ENCODE assay signal across 8 cellular contexts in the genomic region with DNA sequence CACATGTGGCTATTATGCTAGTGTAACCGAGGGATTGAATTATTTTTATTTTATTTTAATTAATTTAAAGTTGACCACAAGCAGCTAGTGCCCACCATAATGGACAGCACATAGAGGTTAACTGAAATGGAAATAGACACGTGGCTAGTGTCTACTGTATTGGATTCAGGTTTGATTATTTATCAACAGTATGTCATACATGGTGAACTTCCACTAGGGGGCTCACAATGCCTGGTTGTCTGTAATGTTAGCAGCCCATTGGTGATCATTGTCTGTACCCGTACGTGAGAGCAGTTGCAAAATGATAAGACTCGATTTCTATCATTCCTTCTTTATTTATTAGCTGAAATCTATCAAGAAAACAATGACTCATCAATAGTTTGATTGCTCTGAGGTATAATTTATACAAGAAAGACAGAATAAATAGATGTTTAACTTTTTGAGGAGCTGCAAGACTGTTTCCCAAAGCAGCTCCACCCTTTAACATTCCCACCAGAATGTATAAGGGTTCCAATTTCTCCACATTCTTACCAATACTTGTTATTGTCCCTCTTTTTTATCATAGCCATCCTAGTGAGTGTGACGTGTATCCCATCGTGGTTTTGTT.
DNase-seq lines count a peak whose midpoint lies in the region; TF ChIP-seq lines count a peak whose summit lies in the region.

No MANE protein-coding gene starts in this region.

- no peak overlapping the region for H3K4me3 ChIP-seq in GM12865 (ENCODE audit: low read depth, low read length)

- H3K4me3 Mint-ChIP-seq in HFFc6, result peak overlapping the region; percentile 20; the same call in 1 of the 2 replicates
- H3K4me3 Mint-ChIP-seq in immature natural killer cell, result no peak overlapping the region

- peaks cover 25% of the 10 kb centered on the region for H3K4me1 Mint-ChIP-seq in HFFc6 (ENCODE audit: low read depth)
- H3K4me1 Mint-ChIP-seq in immature natural killer cell, result peaks cover 0 to 6% of the 10 kb centered on the region in 2 donors

- H3K27me3 Mint-ChIP-seq in HFFc6 (ENCODE audit: insufficient read depth), result peaks cover 13% of the 10 kb centered on the region
- peaks cover 0 to 7% (median 3%) of the 10 kb centered on the region in 3 donors for H3K27me3 Mint-ChIP-seq in immature natural killer cell (ENCODE audit: low read depth in 3 of 3)

- H3K36me3 Mint-ChIP-seq in HFFc6 (ENCODE audit: low read depth) (no peaks in the 10 kb centered on the region), immature natural killer cell (no peaks in the 10 kb centered on the region)

- peak; percentile 26 for DNase-seq in 8988T
- peak; percentile 78 for DNase-seq in GM12865 (ENCODE audit: low read depth)
- peak; percentile 59 for DNase-seq in HFFc6
- DNase-seq in NCI-H1048 (lab: John Stamatoyannopoulos, UW), result peak; percentile 55
- DNase-seq in SKM-1 (lab: John Stamatoyannopoulos, UW; ENCODE audit: unreplicated experiment), result peak; percentile 54
- DNase-seq in brain pericyte (ENCODE audit: low read depth, low spot score), result peak; percentile 11
- DNase-seq in immature natural killer cell, result peak; percentile 35 to 58 (median 51)
- peak; percentile 44 for DNase-seq in stimulated activated CD4-positive, alpha-beta T cell treated with anti-CD3 and anti-CD28 coated beads, Interleukin-1b, Interleukin-23, amount 100 ng/mL, for 48 hours

- TF ChIP-seq CTCF in GM12865 (IDR thresholded peaks at IDR 0.05; ENCODE audit: insufficient read depth, low read depth, low read length, missing control alignments) (peak; percentile 81), HFFc6 (IDR thresholded peaks at IDR 0.05) (peak; percentile 91)

- H3K9me3 Mint-ChIP-seq in HFFc6 (no peaks in the 10 kb centered on the region), immature natural killer cell (no peaks in the 10 kb centered on the region)

- H3K27ac Mint-ChIP-seq in HFFc6, result no peak overlapping the region
- no peak overlapping the region for H3K27ac Mint-ChIP-seq in immature natural killer cell

Comparison
In these comparisons a context has a peak if more than half of its experiments do, and no peak if none do; other contexts are left out.
1. DNase-seq: peak in every context shown above with its lines; median percentile 78 in GM12865; 59 in HFFc6; 55 in NCI-H1048; 54 in SKM-1; 51 in immature natural killer cell; 44 in stimulated activated CD4-positive, alpha-beta T cell treated with anti-CD3 and anti-CD28 coated beads, Interleukin-1b, Interleukin-23, amount 100 ng/mL, for 48 hours; 26 in 8988T; 11 in brain pericyte.